Comparison of ENCODE assay signal across 2 cellular contexts in genomic region chr2:78541451-78542267, GRCh38.
TF ChIP-seq lines count a peak whose summit lies in the region.

No MANE protein-coding gene starts in this region.

TF ChIP-seq in HepG2, 621 proteins besides CTCF, POLR2A, EP300 and RAD21 (continued from another document and continues in another):
- TF ChIP-seq, protein P1, sequence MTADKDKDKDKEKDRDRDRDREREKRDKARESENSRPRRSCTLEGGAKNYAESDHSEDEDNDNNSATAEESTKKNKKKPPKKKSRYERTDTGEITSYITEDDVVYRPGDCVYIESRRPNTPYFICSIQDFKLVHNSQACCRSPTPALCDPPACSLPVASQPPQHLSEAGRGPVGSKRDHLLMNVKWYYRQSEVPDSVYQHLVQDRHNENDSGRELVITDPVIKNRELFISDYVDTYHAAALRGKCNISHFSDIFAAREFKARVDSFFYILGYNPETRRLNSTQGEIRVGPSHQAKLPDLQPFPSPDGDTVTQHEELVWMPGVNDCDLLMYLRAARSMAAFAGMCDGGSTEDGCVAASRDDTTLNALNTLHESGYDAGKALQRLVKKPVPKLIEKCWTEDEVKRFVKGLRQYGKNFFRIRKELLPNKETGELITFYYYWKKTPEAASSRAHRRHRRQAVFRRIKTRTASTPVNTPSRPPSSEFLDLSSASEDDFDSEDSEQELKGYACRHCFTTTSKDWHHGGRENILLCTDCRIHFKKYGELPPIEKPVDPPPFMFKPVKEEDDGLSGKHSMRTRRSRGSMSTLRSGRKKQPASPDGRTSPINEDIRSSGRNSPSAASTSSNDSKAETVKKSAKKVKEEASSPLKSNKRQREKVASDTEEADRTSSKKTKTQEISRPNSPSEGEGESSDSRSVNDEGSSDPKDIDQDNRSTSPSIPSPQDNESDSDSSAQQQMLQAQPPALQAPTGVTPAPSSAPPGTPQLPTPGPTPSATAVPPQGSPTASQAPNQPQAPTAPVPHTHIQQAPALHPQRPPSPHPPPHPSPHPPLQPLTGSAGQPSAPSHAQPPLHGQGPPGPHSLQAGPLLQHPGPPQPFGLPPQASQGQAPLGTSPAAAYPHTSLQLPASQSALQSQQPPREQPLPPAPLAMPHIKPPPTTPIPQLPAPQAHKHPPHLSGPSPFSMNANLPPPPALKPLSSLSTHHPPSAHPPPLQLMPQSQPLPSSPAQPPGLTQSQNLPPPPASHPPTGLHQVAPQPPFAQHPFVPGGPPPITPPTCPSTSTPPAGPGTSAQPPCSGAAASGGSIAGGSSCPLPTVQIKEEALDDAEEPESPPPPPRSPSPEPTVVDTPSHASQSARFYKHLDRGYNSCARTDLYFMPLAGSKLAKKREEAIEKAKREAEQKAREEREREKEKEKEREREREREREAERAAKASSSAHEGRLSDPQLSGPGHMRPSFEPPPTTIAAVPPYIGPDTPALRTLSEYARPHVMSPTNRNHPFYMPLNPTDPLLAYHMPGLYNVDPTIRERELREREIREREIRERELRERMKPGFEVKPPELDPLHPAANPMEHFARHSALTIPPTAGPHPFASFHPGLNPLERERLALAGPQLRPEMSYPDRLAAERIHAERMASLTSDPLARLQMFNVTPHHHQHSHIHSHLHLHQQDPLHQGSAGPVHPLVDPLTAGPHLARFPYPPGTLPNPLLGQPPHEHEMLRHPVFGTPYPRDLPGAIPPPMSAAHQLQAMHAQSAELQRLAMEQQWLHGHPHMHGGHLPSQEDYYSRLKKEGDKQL (CRISPR knock-in tag; IDR thresholded peaks at IDR 0.05; ENCODE audit: low read depth) = peak; percentile 38; the same call in 1 of the 2 replicates
- TF ChIP-seq ZNF670 (CRISPR knock-in tag; IDR thresholded peaks at IDR 0.05; ENCODE audit: borderline replicate concordance) (peak; percentile 92), SP140L (CRISPR knock-in tag; IDR thresholded peaks at IDR 0.05; ENCODE audit: borderline replicate concordance) (peak; percentile 13; the same call in 1 of the 2 replicates), DNMT3B (CRISPR knock-in tag; conservative IDR thresholded peaks at IDR 0.05) (peak; percentile 83), ZNF143 (CRISPR knock-in tag; IDR thresholded peaks at IDR 0.05) (no peak; the same call in 1 of the 2 replicates), BRCA1 (CRISPR knock-in tag; IDR thresholded peaks at IDR 0.05) (0 out of 2 replicates have a peak, but pooled peaks have one; percentile 78), ZFP62 (CRISPR knock-in tag; IDR thresholded peaks at IDR 0.05) (no peak), ZNF674 (CRISPR knock-in tag; IDR thresholded peaks at IDR 0.05; ENCODE audit: low read depth) (no peak), PRPF4 (IDR thresholded peaks at IDR 0.05; ENCODE audit: low read depth, low read length, poor library complexity, severe bottlenecking) (no peak), KDM4B (CRISPR knock-in tag; IDR thresholded peaks at IDR 0.05) (no peak; the same call in 1 of the 2 replicates)
- TF ChIP-seq, protein P2, sequence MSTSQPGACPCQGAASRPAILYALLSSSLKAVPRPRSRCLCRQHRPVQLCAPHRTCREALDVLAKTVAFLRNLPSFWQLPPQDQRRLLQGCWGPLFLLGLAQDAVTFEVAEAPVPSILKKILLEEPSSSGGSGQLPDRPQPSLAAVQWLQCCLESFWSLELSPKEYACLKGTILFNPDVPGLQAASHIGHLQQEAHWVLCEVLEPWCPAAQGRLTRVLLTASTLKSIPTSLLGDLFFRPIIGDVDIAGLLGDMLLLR (CRISPR knock-in tag; IDR thresholded peaks at IDR 0.05) = no peak
- TF ChIP-seq, protein P3, sequence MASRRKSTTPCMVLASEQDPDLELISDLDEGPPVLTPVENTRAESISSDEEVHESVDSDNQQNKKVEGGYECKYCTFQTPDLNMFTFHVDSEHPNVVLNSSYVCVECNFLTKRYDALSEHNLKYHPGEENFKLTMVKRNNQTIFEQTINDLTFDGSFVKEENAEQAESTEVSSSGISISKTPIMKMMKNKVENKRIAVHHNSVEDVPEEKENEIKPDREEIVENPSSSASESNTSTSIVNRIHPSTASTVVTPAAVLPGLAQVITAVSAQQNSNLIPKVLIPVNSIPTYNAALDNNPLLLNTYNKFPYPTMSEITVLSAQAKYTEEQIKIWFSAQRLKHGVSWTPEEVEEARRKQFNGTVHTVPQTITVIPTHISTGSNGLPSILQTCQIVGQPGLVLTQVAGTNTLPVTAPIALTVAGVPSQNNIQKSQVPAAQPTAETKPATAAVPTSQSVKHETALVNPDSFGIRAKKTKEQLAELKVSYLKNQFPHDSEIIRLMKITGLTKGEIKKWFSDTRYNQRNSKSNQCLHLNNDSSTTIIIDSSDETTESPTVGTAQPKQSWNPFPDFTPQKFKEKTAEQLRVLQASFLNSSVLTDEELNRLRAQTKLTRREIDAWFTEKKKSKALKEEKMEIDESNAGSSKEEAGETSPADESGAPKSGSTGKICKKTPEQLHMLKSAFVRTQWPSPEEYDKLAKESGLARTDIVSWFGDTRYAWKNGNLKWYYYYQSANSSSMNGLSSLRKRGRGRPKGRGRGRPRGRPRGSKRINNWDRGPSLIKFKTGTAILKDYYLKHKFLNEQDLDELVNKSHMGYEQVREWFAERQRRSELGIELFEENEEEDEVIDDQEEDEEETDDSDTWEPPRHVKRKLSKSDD (CRISPR knock-in tag; IDR thresholded peaks at IDR 0.05; ENCODE audit: low read depth) = peak; percentile 79
- TF ChIP-seq, protein P4, sequence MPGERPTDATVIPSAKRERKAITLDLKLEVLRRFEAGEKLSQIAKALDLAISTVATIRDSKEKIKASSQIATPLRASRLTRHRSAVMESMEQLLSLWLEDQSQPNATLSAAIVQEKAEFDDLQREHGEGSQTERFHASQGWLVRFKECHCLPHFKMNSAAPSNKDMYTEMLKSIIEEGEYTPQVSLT (CRISPR knock-in tag; IDR thresholded peaks at IDR 0.05; ENCODE audit: borderline replicate concordance, low read depth) = no peak; the same call in 1 of the 2 replicates
- TF ChIP-seq, protein P5, sequence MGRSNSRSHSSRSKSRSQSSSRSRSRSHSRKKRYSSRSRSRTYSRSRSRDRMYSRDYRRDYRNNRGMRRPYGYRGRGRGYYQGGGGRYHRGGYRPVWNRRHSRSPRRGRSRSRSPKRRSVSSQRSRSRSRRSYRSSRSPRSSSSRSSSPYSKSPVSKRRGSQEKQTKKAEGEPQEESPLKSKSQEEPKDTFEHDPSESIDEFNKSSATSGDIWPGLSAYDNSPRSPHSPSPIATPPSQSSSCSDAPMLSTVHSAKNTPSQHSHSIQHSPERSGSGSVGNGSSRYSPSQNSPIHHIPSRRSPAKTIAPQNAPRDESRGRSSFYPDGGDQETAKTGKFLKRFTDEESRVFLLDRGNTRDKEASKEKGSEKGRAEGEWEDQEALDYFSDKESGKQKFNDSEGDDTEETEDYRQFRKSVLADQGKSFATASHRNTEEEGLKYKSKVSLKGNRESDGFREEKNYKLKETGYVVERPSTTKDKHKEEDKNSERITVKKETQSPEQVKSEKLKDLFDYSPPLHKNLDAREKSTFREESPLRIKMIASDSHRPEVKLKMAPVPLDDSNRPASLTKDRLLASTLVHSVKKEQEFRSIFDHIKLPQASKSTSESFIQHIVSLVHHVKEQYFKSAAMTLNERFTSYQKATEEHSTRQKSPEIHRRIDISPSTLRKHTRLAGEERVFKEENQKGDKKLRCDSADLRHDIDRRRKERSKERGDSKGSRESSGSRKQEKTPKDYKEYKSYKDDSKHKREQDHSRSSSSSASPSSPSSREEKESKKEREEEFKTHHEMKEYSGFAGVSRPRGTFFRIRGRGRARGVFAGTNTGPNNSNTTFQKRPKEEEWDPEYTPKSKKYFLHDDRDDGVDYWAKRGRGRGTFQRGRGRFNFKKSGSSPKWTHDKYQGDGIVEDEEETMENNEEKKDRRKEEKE (IDR thresholded peaks at IDR 0.05) = no peak

TF ChIP-seq in K562, 482 proteins besides CTCF, POLR2A, EP300 and RAD21 (continued from another document and continues in another):
- TF ChIP-seq NRF1 (conservative IDR thresholded peaks at IDR 0.05 in 1 of 2, IDR thresholded peaks at IDR 0.05 in 1 of 2) (peak in 1 of 2 experiments; percentile 36; a peak in 1 of 4 replicates), PHF20 (IDR thresholded peaks at IDR 0.05; ENCODE audit: partially characterized antibody) (peak; percentile 23), CHAMP1 (IDR thresholded peaks at IDR 0.05) (peak; percentile 81; the same call in 1 of the 2 replicates), HNRNPL (IDR thresholded peaks at IDR 0.05; ENCODE audit: low read depth, low read length) (no peak), SMAD1 (IDR thresholded peaks at IDR 0.05; ENCODE audit: low read depth, low read length, partially characterized antibody) (peak; percentile 25), CSDE1 (IDR thresholded peaks at IDR 0.05) (no peak), ZNF316 (IDR thresholded peaks at IDR 0.05) (peak; percentile 95), ZNF212 (CRISPR knock-in tag; IDR thresholded peaks at IDR 0.05) (no peak), ZNF785 (CRISPR knock-in tag; IDR thresholded peaks at IDR 0.05) (no peak), CLOCK (CRISPR knock-in tag; IDR thresholded peaks at IDR 0.05; ENCODE audit: borderline replicate concordance) (no peak), IRF2 (CRISPR knock-in tag; IDR thresholded peaks at IDR 0.05) (no peak), ZNF57 (CRISPR knock-in tag; IDR thresholded peaks at IDR 0.05) (no peak), NFYB (IDR thresholded peaks at IDR 0.05; ENCODE audit: extremely low read depth, insufficient read length) (no peak), CBX8 (IDR thresholded peaks at IDR 0.05; ENCODE audit: borderline replicate concordance, extremely low read depth, low read depth, low read length, poor library complexity, severe bottlenecking) (no peak), FOS (IDR thresholded peaks at IDR 0.05; ENCODE audit: extremely low read depth, insufficient read length) (no peak), ZFX (CRISPR knock-in tag; IDR thresholded peaks at IDR 0.05) (peak; percentile 64), CC2D1A (IDR thresholded peaks at IDR 0.05) (0 out of 2 replicates have a peak, but pooled peaks have one; percentile 44), SAP30 (IDR thresholded peaks at IDR 0.05; ENCODE audit: borderline replicate concordance, insufficient read depth, low read depth, low read length, poor library complexity, severe bottlenecking) (no peak)
- TF ChIP-seq, protein P6, sequence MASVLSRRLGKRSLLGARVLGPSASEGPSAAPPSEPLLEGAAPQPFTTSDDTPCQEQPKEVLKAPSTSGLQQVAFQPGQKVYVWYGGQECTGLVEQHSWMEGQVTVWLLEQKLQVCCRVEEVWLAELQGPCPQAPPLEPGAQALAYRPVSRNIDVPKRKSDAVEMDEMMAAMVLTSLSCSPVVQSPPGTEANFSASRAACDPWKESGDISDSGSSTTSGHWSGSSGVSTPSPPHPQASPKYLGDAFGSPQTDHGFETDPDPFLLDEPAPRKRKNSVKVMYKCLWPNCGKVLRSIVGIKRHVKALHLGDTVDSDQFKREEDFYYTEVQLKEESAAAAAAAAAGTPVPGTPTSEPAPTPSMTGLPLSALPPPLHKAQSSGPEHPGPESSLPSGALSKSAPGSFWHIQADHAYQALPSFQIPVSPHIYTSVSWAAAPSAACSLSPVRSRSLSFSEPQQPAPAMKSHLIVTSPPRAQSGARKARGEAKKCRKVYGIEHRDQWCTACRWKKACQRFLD (CRISPR knock-in tag; IDR thresholded peaks at IDR 0.05) = peak; percentile 45; the same call in 1 of the 2 replicates
- TF ChIP-seq, protein P7, sequence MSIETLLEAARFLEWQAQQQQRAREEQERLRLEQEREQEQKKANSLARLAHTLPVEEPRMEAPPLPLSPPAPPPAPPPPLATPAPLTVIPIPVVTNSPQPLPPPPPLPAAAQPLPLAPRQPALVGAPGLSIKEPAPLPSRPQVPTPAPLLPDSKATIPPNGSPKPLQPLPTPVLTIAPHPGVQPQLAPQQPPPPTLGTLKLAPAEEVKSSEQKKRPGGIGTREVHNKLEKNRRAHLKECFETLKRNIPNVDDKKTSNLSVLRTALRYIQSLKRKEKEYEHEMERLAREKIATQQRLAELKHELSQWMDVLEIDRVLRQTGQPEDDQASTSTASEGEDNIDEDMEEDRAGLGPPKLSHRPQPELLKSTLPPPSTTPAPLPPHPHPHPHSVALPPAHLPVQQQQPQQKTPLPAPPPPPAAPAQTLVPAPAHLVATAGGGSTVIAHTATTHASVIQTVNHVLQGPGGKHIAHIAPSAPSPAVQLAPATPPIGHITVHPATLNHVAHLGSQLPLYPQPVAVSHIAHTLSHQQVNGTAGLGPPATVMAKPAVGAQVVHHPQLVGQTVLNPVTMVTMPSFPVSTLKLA (conservative IDR thresholded peaks at IDR 0.05) = peak in 1 of 2 experiments; percentile 28; a peak in 1 of 4 replicates
- TF ChIP-seq, protein P8, sequence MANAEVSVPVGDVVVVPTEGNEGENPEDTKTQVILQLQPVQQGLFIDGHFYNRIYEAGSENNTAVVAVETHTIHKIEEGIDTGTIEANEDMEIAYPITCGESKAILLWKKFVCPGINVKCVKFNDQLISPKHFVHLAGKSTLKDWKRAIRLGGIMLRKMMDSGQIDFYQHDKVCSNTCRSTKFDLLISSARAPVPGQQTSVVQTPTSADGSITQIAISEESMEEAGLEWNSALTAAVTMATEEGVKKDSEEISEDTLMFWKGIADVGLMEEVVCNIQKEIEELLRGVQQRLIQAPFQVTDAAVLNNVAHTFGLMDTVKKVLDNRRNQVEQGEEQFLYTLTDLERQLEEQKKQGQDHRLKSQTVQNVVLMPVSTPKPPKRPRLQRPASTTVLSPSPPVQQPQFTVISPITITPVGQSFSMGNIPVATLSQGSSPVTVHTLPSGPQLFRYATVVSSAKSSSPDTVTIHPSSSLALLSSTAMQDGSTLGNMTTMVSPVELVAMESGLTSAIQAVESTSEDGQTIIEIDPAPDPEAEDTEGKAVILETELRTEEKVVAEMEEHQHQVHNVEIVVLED (CRISPR knock-in tag; IDR thresholded peaks at IDR 0.05) = no peak
